ENCODE assay signal across 16 cellular contexts in genomic region chr17:63693411-63694113, GRCh38. TPM values are rescaled to one million over a fixed set of nuclear protein-coding genes. Genes with fewer than 3 reads are reported as not detected.
DNase-seq lines count a peak whose midpoint lies in the region; ATAC-seq and TF ChIP-seq lines count a peak whose summit lies in the region.
"Had no signal": no experiment of that assay in that cellular context is flagged by ENCODE, and none has a peak within 500 bp of the region (broad histone marks: within the 10 kb centered on the region; RNA-seq: fewer than 3 reads in every experiment).

No MANE protein-coding gene starts in this region.

- TF ChIP-seq CTCF in activated CD8-positive, alpha-beta T cell treated with anti-CD3 and anti-CD28 coated beads for 36 hours (IDR thresholded peaks at IDR 0.05), result no peak
- TF ChIP-seq CTCF in glutamatergic neuron (IDR thresholded peaks at IDR 0.05; ENCODE audit: partially characterized antibody, unreplicated experiment), result no peak

- no peak for DNase-seq in activated naive CD4-positive, alpha-beta T cell treated with anti-CD3 and anti-CD28 coated beads, Interleukin-2, amount 10 ng/mL, durations not matched to agents 7 days and 5 days
- no peak for DNase-seq in activated naive CD4-positive, alpha-beta T cell (lab: John Stamatoyannopoulos, UW)
- DNase-seq in activated CD8-positive, alpha-beta T cell treated with anti-CD3 and anti-CD28 coated beads for 36 hours, result no peak
- DNase-seq in glutamatergic neuron (no peak), NCI-H187 treated with DMSO at 0.1 percent for 48 hours (lab: John Stamatoyannopoulos, UW) (no peak)
- DNase-seq: activated T-cell treated with anti-CD3 and anti-CD28 coated beads, Interleukin-2, amount 50 U/mL, for 1 hour; aorta; colonic mucosa; mammary epithelial cell; NCI-H2081; occipital lobe; stimulated activated CD4-positive, alpha-beta T cell treated with anti-CD3 and anti-CD28 coated beads, Interleukin-4, amount 100 ng/mL, for 4 hours had no signal

- CTCF ChIA-PET in activated naive CD4-positive, alpha-beta T cell treated with anti-CD3 and anti-CD28 coated beads, Interleukin-2, amount 10 ng/mL, durations not matched to agents 7 days and 5 days (lab: Charles Lee), result interaction anchor here (0.7 to 2.5 kb wide), 3 partner anchors 13 to 268 kb away, joined by 3 to 7 read pairs (median 5); no protein-coding TSS in a partner anchor
- CTCF ChIA-PET in activated CD8-positive, alpha-beta T cell treated with anti-CD3 and anti-CD28 coated beads for 36 hours (lab: Charles Lee), result interaction anchor here (0.6 to 1.8 kb wide), 8 partner anchors 12 to 268 kb away, joined by 3 to 7 read pairs (median 4); partner anchors contain the start of gene MAP3K3

- POLR2A ChIA-PET in activated CD8-positive, alpha-beta T cell treated with anti-CD3 and anti-CD28 coated beads for 36 hours (lab: Charles Lee), result interaction anchor here (0.7 to 11.3 kb wide), 8 partner anchors 7 to 135 kb away, joined by 3 to 96 read pairs (median 8); partner anchors contain the start of genes CCDC47 and DDX42

- intact Hi-C loops in activated CD8-positive, alpha-beta T cell treated with anti-CD3 and anti-CD28 coated beads for 36 hours (cut with micrococcal nuclease), result no loop called here

- ATAC-seq in activated CD8-positive, alpha-beta T cell treated with anti-CD3 and anti-CD28 coated beads for 36 hours, result no peak
- no peak for ATAC-seq in GM21529 (IDR thresholded peaks at IDR 0.05; ENCODE audit: unreplicated experiment)
- no peak for ATAC-seq in HG02970 (IDR thresholded peaks at IDR 0.05; ENCODE audit: low FRiP score, unreplicated experiment)
- ATAC-seq: HepG2 had no signal

- no peaks in the 10 kb centered on the region for H3K9me3 Mint-ChIP-seq in activated naive CD4-positive, alpha-beta T cell treated with anti-CD3 and anti-CD28 coated beads, Interleukin-2, amount 10 ng/mL, durations not matched to agents 7 days and 5 days
- no peaks in the 10 kb centered on the region for H3K9me3 Mint-ChIP-seq in activated CD8-positive, alpha-beta T cell treated with anti-CD3 and anti-CD28 coated beads for 36 hours
- peaks cover 33% of the 10 kb centered on the region for H3K9me3 Mint-ChIP-seq in glutamatergic neuron (ENCODE audit: unreplicated experiment)

- H3K27ac ChIP-seq in temporal lobe (ENCODE audit: low read depth, low read length), result peak overlapping the region; percentile 44
- H3K27ac ChIP-seq: colonic mucosa had no signal

- H3K4me3 Mint-ChIP-seq in activated naive CD4-positive, alpha-beta T cell treated with anti-CD3 and anti-CD28 coated beads, Interleukin-2, amount 10 ng/mL, durations not matched to agents 7 days and 5 days, result no peak overlapping the region
- H3K4me3 Mint-ChIP-seq in activated CD8-positive, alpha-beta T cell treated with anti-CD3 and anti-CD28 coated beads for 36 hours, result no peak overlapping the region
- peak overlapping the region; percentile 74 for H3K4me3 Mint-ChIP-seq in glutamatergic neuron (ENCODE audit: unreplicated experiment)

- peak overlapping the region; percentile 78 for H3K27ac Mint-ChIP-seq in activated naive CD4-positive, alpha-beta T cell treated with anti-CD3 and anti-CD28 coated beads, Interleukin-2, amount 10 ng/mL, durations not matched to agents 7 days and 5 days
- peak overlapping the region; percentile 66 for H3K27ac Mint-ChIP-seq in activated CD8-positive, alpha-beta T cell treated with anti-CD3 and anti-CD28 coated beads for 36 hours
- peak overlapping the region; percentile 99 for H3K27ac Mint-ChIP-seq in glutamatergic neuron (ENCODE audit: unreplicated experiment)

- H3K4me1 Mint-ChIP-seq in activated naive CD4-positive, alpha-beta T cell treated with anti-CD3 and anti-CD28 coated beads, Interleukin-2, amount 10 ng/mL, durations not matched to agents 7 days and 5 days, result peaks cover 42% of the 10 kb centered on the region
- peaks cover 48% of the 10 kb centered on the region for H3K4me1 Mint-ChIP-seq in activated CD8-positive, alpha-beta T cell treated with anti-CD3 and anti-CD28 coated beads for 36 hours (ENCODE audit: low read depth)
- peaks cover 55% of the 10 kb centered on the region for H3K4me1 Mint-ChIP-seq in glutamatergic neuron (ENCODE audit: low read depth, unreplicated experiment)

- peaks cover 13% of the 10 kb centered on the region for H3K27me3 Mint-ChIP-seq in activated naive CD4-positive, alpha-beta T cell treated with anti-CD3 and anti-CD28 coated beads, Interleukin-2, amount 10 ng/mL, durations not matched to agents 7 days and 5 days
- H3K27me3 Mint-ChIP-seq in activated CD8-positive, alpha-beta T cell treated with anti-CD3 and anti-CD28 coated beads for 36 hours, result no peaks in the 10 kb centered on the region
- H3K27me3 Mint-ChIP-seq in glutamatergic neuron (ENCODE audit: unreplicated experiment), result peaks cover 28% of the 10 kb centered on the region

- peaks cover 77% of the 10 kb centered on the region for H3K36me3 Mint-ChIP-seq in activated naive CD4-positive, alpha-beta T cell treated with anti-CD3 and anti-CD28 coated beads, Interleukin-2, amount 10 ng/mL, durations not matched to agents 7 days and 5 days
- H3K36me3 Mint-ChIP-seq in activated CD8-positive, alpha-beta T cell treated with anti-CD3 and anti-CD28 coated beads for 36 hours (ENCODE audit: low read depth), result peaks cover 33% of the 10 kb centered on the region
- no peaks in the 10 kb centered on the region for H3K36me3 Mint-ChIP-seq in glutamatergic neuron (ENCODE audit: unreplicated experiment)

RNA-seq across cellular contexts. Expression of gene LIMD2, which starts 6.4 kb away (rescaled TPM):
- total RNA-seq in activated CD8-positive, alpha-beta T cell treated with anti-CD3 and anti-CD28 coated beads for 36 hours, result 100 to 1,000 TPM; 143 to 145 TPM
- 311 TPM for total RNA-seq in glutamatergic neuron (ENCODE audit: unreplicated experiment)
- 18.4 TPM for total RNA-seq in temporal lobe

RNA-seq across cellular contexts. Expression of gene STRADA, which starts 48.0 kb away (rescaled TPM):
- total RNA-seq in activated CD8-positive, alpha-beta T cell treated with anti-CD3 and anti-CD28 coated beads for 36 hours, result 10 to 100 TPM; 44.8 to 48.8 TPM
- total RNA-seq in glutamatergic neuron (ENCODE audit: unreplicated experiment) (58.8 TPM), temporal lobe (24.8 TPM)
